Comparison of ENCODE assay signal across 10 cellular contexts in the genomic region with DNA sequence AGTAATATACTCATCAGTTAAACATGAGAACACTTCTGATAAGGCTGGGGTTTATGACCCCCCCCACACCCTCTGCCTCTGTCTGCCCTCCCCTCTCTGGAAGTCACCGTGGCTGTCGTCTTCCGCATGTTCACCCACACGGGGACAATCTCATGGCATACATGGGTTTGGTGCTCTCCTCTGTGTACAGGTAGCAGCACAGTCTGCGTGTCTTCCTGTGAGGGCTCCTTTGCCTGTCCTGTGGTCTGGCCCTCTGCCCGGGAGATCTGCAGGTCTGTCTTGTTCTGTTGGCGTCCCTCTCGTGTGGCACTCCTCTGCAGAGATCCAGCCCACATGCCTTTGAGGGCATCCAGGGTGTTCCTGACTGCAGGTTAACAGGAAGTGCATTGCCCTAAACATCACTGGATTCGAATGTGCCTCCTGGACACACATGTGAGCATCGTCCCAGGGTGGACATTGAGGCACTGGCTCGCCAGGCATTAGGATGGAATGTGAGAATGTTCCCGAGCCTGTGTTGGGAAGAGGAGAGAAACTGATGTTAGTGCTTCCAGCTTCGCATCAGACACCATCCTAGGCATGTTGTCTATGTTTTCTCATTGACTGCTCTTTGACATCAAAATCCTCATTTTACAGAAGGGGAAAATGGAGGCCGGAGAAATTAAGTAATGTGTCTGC. TPM values are rescaled to one million over a fixed set of nuclear protein-coding genes. Genes with fewer than 3 reads are reported as not detected.
DNase-seq lines count a peak whose midpoint lies in the region; ATAC-seq and TF ChIP-seq lines count a peak whose summit lies in the region.
"Had no signal": no experiment of that assay in that cellular context is flagged by ENCODE, and none has a peak within 500 bp of the region (broad histone marks: within the 10 kb centered on the region; RNA-seq: fewer than 3 reads in every experiment).

No MANE protein-coding gene starts in this region.

- no peak overlapping the region for H3K4me3 ChIP-seq in transverse colon
- H3K4me3 ChIP-seq in OCI-LY7 (ENCODE audit: low read depth, low read length, poor library complexity, severe bottlenecking) = no peak overlapping the region
- H3K4me3 ChIP-seq: pancreas had no signal

- H3K36me3 Mint-ChIP-seq in activated CD8-positive, alpha-beta memory T cell treated with anti-CD3 and anti-CD28 coated beads, Interleukin-2, amount 10 ng/mL, durations not matched to agents 7 days and 5 days = no peaks in the 10 kb centered on the region
- no peaks in the 10 kb centered on the region for H3K36me3 Mint-ChIP-seq in activated naive CD4-positive, alpha-beta T cell treated with anti-CD3 and anti-CD28 coated beads, Interleukin-2, amount 50 U/mL, for 24 hours
- H3K36me3 Mint-ChIP-seq in mesothelial cell of epicardium = no peaks in the 10 kb centered on the region

- H3K79me2 ChIP-seq in OCI-LY7 (ENCODE audit: insufficient read depth, low read depth, low read length) = no peaks in the 10 kb centered on the region

- no peak overlapping the region for H2AFZ ChIP-seq in OCI-LY7 (ENCODE audit: low read length)

- H3K27ac ChIP-seq in transverse colon (peak overlapping the region; percentile 65 to 86 (median 80)), OCI-LY7 (ENCODE audit: low read depth, low read length, poor library complexity, severe bottlenecking) (no peak overlapping the region)
- H3K27ac ChIP-seq: pancreas had no signal

- no peak for TF ChIP-seq CTCF in mesothelial cell of epicardium (IDR thresholded peaks at IDR 0.05; ENCODE audit: unreplicated experiment)
- no peak for TF ChIP-seq CTCF in transverse colon (IDR thresholded peaks at IDR 0.05)
- TF ChIP-seq CTCF in OCI-LY7 (conservative IDR thresholded peaks at IDR 0.05; ENCODE audit: low read length) = no peak

- CTCF ChIA-PET in activated CD8-positive, alpha-beta memory T cell treated with anti-CD3 and anti-CD28 coated beads, Interleukin-2, amount 10 ng/mL, durations not matched to agents 7 days and 5 days (lab: Charles Lee) = no interaction called here
- CTCF ChIA-PET in OCI-LY7 (lab: Charles Lee; ENCODE audit: unreplicated experiment) = no interaction called here

- no peaks in the 10 kb centered on the region for H3K36me3 ChIP-seq in transverse colon
- no peaks in the 10 kb centered on the region for H3K36me3 ChIP-seq in OCI-LY7 (ENCODE audit: insufficient read depth, low read length)
- H3K36me3 ChIP-seq: pancreas had no signal

- BruUV-seq in OCI-LY7 (replicated peaks; lab: Mats Ljungman, UMichigan) = no TSS peak

- no peak overlapping the region for H3K4me3 Mint-ChIP-seq in activated CD8-positive, alpha-beta memory T cell treated with anti-CD3 and anti-CD28 coated beads, Interleukin-2, amount 10 ng/mL, durations not matched to agents 7 days and 5 days
- H3K4me3 Mint-ChIP-seq in activated naive CD4-positive, alpha-beta T cell treated with anti-CD3 and anti-CD28 coated beads, Interleukin-2, amount 50 U/mL, for 24 hours = peak overlapping the region; percentile 75
- H3K4me3 Mint-ChIP-seq in mesothelial cell of epicardium = no peak overlapping the region

- peaks cover 3% of the 10 kb centered on the region for H3K4me1 Mint-ChIP-seq in activated CD8-positive, alpha-beta memory T cell treated with anti-CD3 and anti-CD28 coated beads, Interleukin-2, amount 10 ng/mL, durations not matched to agents 7 days and 5 days
- H3K4me1 Mint-ChIP-seq in activated naive CD4-positive, alpha-beta T cell treated with anti-CD3 and anti-CD28 coated beads, Interleukin-2, amount 50 U/mL, for 24 hours = peaks cover 49% of the 10 kb centered on the region
- peaks cover 42% of the 10 kb centered on the region for H3K4me1 Mint-ChIP-seq in mesothelial cell of epicardium

- 56 to 80% methylated on average over 1 to 14 of the region's 14 CpGs for WGBS in transverse colon (ENCODE audit: low coverage in 1 of 2), 2 donors

- no peak overlapping the region for H3K4me2 ChIP-seq in OCI-LY7 (ENCODE audit: low read length)

- no peaks in the 10 kb centered on the region for H3K27me3 Mint-ChIP-seq in activated CD8-positive, alpha-beta memory T cell treated with anti-CD3 and anti-CD28 coated beads, Interleukin-2, amount 10 ng/mL, durations not matched to agents 7 days and 5 days
- H3K27me3 Mint-ChIP-seq in activated naive CD4-positive, alpha-beta T cell treated with anti-CD3 and anti-CD28 coated beads, Interleukin-2, amount 50 U/mL, for 24 hours = no peaks in the 10 kb centered on the region
- no peaks in the 10 kb centered on the region for H3K27me3 Mint-ChIP-seq in mesothelial cell of epicardium (ENCODE audit: low read depth)

- no peak for TF ChIP-seq POLR2A in transverse colon (IDR thresholded peaks at IDR 0.05)

- H3K27ac Mint-ChIP-seq in activated CD8-positive, alpha-beta memory T cell treated with anti-CD3 and anti-CD28 coated beads, Interleukin-2, amount 10 ng/mL, durations not matched to agents 7 days and 5 days = no peak overlapping the region
- peak overlapping the region; percentile 77 for H3K27ac Mint-ChIP-seq in activated naive CD4-positive, alpha-beta T cell treated with anti-CD3 and anti-CD28 coated beads, Interleukin-2, amount 50 U/mL, for 24 hours
- H3K27ac Mint-ChIP-seq in mesothelial cell of epicardium = peak overlapping the region; percentile 91

- no peaks in the 10 kb centered on the region for H4K20me1 ChIP-seq in OCI-LY7 (ENCODE audit: insufficient read depth, low read length)

- POLR2A ChIA-PET in OCI-LY7 (lab: Charles Lee) = no interaction called here

- no peaks in the 10 kb centered on the region for H3K9me3 Mint-ChIP-seq in activated CD8-positive, alpha-beta memory T cell treated with anti-CD3 and anti-CD28 coated beads, Interleukin-2, amount 10 ng/mL, durations not matched to agents 7 days and 5 days (ENCODE audit: low read depth)
- no peaks in the 10 kb centered on the region for H3K9me3 Mint-ChIP-seq in activated naive CD4-positive, alpha-beta T cell treated with anti-CD3 and anti-CD28 coated beads, Interleukin-2, amount 50 U/mL, for 24 hours
- no peaks in the 10 kb centered on the region for H3K9me3 Mint-ChIP-seq in mesothelial cell of epicardium

- peaks cover 29 to 59% (median 41%) of the 10 kb centered on the region in 4 donors for H3K4me1 ChIP-seq in transverse colon
- H3K4me1 ChIP-seq in OCI-LY7 (ENCODE audit: insufficient read depth, low read length, poor library complexity, severe bottlenecking) = no peaks in the 10 kb centered on the region

- no peaks in the 10 kb centered on the region for H3K27me3 ChIP-seq in transverse colon
- H3K27me3 ChIP-seq: pancreas had no signal

- H3K9me2 ChIP-seq in OCI-LY7 (ENCODE audit: insufficient read depth, low read length) = no peaks in the 10 kb centered on the region

- in situ Hi-C loops in transverse colon (cut with MboI; ENCODE audit: low pct_ligation_motif_present in 1 of 4, low pct_unique_long_range_greater_than_20kb in 1 of 4, low sequenced_read_pairs in 3 of 4) = no loop called here

- intact Hi-C loops in transverse colon (cut with DNase I; ENCODE audit: low total_unique reads) (no loop called here), OCI-LY7 (cut with micrococcal nuclease; ENCODE audit: unreplicated experiment) (no loop called here)

- H3K9me3 ChIP-seq in transverse colon = no peaks in the 10 kb centered on the region
- H3K9me3 ChIP-seq in OCI-LY7 (ENCODE audit: low read length) = no peaks in the 10 kb centered on the region
- H3K9me3 ChIP-seq: pancreas had no signal

- no peak for TF ChIP-seq EP300 in transverse colon (IDR thresholded peaks at IDR 0.05; ENCODE audit: low read depth)

- DNase-seq in activated CD8-positive, alpha-beta memory T cell treated with anti-CD3 and anti-CD28 coated beads for 24 hours = peak; percentile 71
- no peak for DNase-seq in activated CD8-positive, alpha-beta memory T cell treated with anti-CD3 and anti-CD28 coated beads, Interleukin-2, amount 10 ng/mL, durations not matched to agents 7 days and 5 days
- DNase-seq in mesothelial cell of epicardium (ENCODE audit: low spot score in 2 of 2, unreplicated experiment in 2 of 2) = no peak
- peak; percentile 27 for DNase-seq in transverse colon
- no peak for DNase-seq in amygdala (lab: John Stamatoyannopoulos, UW)
- no peak for DNase-seq in OCI-LY7 (ENCODE audit: low spot score)
- DNase-seq: NCI-H2081 had no signal

- no peak for ATAC-seq in activated CD8-positive, alpha-beta memory T cell treated with anti-CD3 and anti-CD28 coated beads, Interleukin-2, amount 10 ng/mL, durations not matched to agents 7 days and 5 days
- no peak for ATAC-seq in HG02610 (IDR thresholded peaks at IDR 0.05; ENCODE audit: unreplicated experiment)

RNA-seq across cellular contexts. Expression of a gene that starts 54.5 kb away (rescaled TPM):
- 1 to 10 TPM in 1 of 2 experiments, under 1 TPM in 1; 0.33 to 2.1 TPM for total RNA-seq in activated CD8-positive, alpha-beta memory T cell treated with anti-CD3 and anti-CD28 coated beads, Interleukin-2, amount 10 ng/mL, durations not matched to agents 7 days and 5 days
- 60.1 to 63.0 TPM (median 61.5 TPM) in 3 replicates for total RNA-seq in mesothelial cell of epicardium
- total RNA-seq in transverse colon = 10 to 100 TPM in 1 of 4 donors, 1 to 10 TPM in 3; 1.7 to 98.1 (median 2.5) TPM
- 0.06 TPM in 1 of 2 replicates, not detected in the other for total RNA-seq in OCI-LY7 (2014; rRNA removed; shearing (Covaris generic))
- 0.04 and 0.31 TPM in 2 replicates for total RNA-seq in OCI-LY7 (2022)

Comparison
In these comparisons a context has a peak if more than half of its experiments do, and no peak if none do; other contexts are left out.
1. DNase-seq: peak in activated CD8-positive, alpha-beta memory T cell treated with anti-CD3 and anti-CD28 coated beads for 24 hours (single experiment) and transverse colon (single experiment); none in activated CD8-positive, alpha-beta memory T cell treated with anti-CD3 and anti-CD28 coated beads, Interleukin-2, amount 10 ng/mL, durations not matched to agents 7 days and 5 days (single experiment), mesothelial cell of epicardium (0 of 2), amygdala (0 of 56) and OCI-LY7 (single experiment).